1 cellular context compared by ENCODE assay signal in genomic region chr16:65782537-65783290, GRCh38.
TF ChIP-seq lines count a peak whose summit lies in the region.

No MANE protein-coding gene starts in this region.

TF ChIP-seq in IMR-90, 13 proteins besides CTCF, POLR2A, EP300 and RAD21 (continued from another document):
- no peak for TF ChIP-seq ELK1 (IDR thresholded peaks at IDR 0.05; ENCODE audit: borderline replicate concordance, low read depth, low read length)
- TF ChIP-seq MAFK (IDR thresholded peaks at IDR 0.05; ENCODE audit: low read depth, low read length), result no peak
- no peak for TF ChIP-seq RFX5 (IDR thresholded peaks at IDR 0.05; ENCODE audit: low read depth, low read length)
